Comparison of ENCODE assay signal across 1 cellular context in the genomic region with DNA sequence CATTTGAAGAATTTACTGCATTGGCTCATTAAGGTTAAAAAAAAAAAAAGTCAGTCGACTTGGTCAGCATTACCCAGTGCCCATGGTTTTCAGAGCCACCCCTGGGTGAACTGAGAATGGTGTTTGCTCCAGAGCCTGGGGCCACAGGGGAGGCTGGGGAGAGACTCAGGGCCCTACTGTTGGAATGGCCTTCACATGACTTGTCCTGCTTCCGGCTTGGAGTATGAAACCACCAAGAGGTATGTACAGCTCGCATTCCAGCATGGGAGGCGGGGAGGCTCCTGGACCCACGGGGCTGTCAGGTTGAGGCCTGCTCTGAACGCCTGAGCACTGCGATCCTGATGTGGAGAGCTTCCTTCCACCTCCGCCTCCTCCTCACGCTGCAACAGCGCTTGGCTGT.
TF ChIP-seq lines count a peak whose summit lies in the region.

No MANE protein-coding gene starts in this region.

TF ChIP-seq in HepG2, 621 proteins besides CTCF, POLR2A, EP300 and RAD21 (continued from another document and continues in another):
- TF ChIP-seq KMT2B (CRISPR knock-in tag; IDR thresholded peaks at IDR 0.05) (no peak), ZBTB26 (CRISPR knock-in tag; IDR thresholded peaks at IDR 0.05; ENCODE audit: borderline replicate concordance) (peak; percentile 76; the same call in 1 of the 2 replicates), KLF16 (CRISPR knock-in tag; IDR thresholded peaks at IDR 0.05) (0 out of 4 replicates have a peak, but pooled peaks of 1 of the 2 experiments have one; percentile 34), BHLHE40 (IDR thresholded peaks at IDR 0.05; ENCODE audit: low read length) (no peak), SMC3 (IDR thresholded peaks at IDR 0.05; ENCODE audit: low read length) (no peak), PAWR (CRISPR knock-in tag; IDR thresholded peaks at IDR 0.05; ENCODE audit: borderline replicate concordance) (no peak), ZNF83 (CRISPR knock-in tag; IDR thresholded peaks at IDR 0.05; ENCODE audit: borderline replicate concordance) (no peak), ZNF235 (CRISPR knock-in tag; IDR thresholded peaks at IDR 0.05; ENCODE audit: borderline replicate concordance) (no peak), ZNF580 (CRISPR knock-in tag; IDR thresholded peaks at IDR 0.05; ENCODE audit: borderline replicate concordance, low read depth) (no peak), TBP (CRISPR knock-in tag; IDR thresholded peaks at IDR 0.05) (no peak), ZNF790 (CRISPR knock-in tag; IDR thresholded peaks at IDR 0.05; ENCODE audit: borderline replicate concordance) (no peak), PRPF4 (IDR thresholded peaks at IDR 0.05; ENCODE audit: low read depth, low read length, poor library complexity, severe bottlenecking) (no peak), ZNF17 (CRISPR knock-in tag; IDR thresholded peaks at IDR 0.05) (no peak), HNRNPUL1 (IDR thresholded peaks at IDR 0.05; ENCODE audit: low read depth, low read length) (no peak), ZNF207 (IDR thresholded peaks at IDR 0.05; ENCODE audit: borderline replicate concordance) (no peak), ZNF10 (CRISPR knock-in tag; IDR thresholded peaks at IDR 0.05; ENCODE audit: borderline replicate concordance, low read depth) (no peak), RBM39 (IDR thresholded peaks at IDR 0.05; ENCODE audit: low read depth, low read length, poor library complexity, severe bottlenecking) (no peak), ZNF713 (CRISPR knock-in tag; IDR thresholded peaks at IDR 0.05) (no peak), ZNF674 (CRISPR knock-in tag; IDR thresholded peaks at IDR 0.05; ENCODE audit: low read depth) (no peak), GABPA (IDR thresholded peaks at IDR 0.05; ENCODE audit: low read depth, low read length) (no peak), GABPA (CRISPR knock-in tag; IDR thresholded peaks at IDR 0.05; ENCODE audit: low read depth) (peak; percentile 79), CC2D1A (CRISPR knock-in tag; IDR thresholded peaks at IDR 0.05) (no peak), TFDP1 (CRISPR knock-in tag; IDR thresholded peaks at IDR 0.05; ENCODE audit: borderline replicate concordance) (peak; percentile 66; the same call in 1 of the 2 replicates), STAG1 (CRISPR knock-in tag; IDR thresholded peaks at IDR 0.05) (peak; percentile 18), ZGPAT (CRISPR knock-in tag; IDR thresholded peaks at IDR 0.05) (peak; percentile 69; the same call in 1 of the 2 replicates), ZNF138 (CRISPR knock-in tag; IDR thresholded peaks at IDR 0.05; ENCODE audit: low read depth) (no peak), NFE2L2 (IDR thresholded peaks at IDR 0.05; ENCODE audit: low read length) (no peak), GABPB1 (CRISPR knock-in tag; IDR thresholded peaks at IDR 0.05) (peak; percentile 78), SP5 (CRISPR knock-in tag; IDR thresholded peaks at IDR 0.05; ENCODE audit: borderline replicate concordance, low read depth) (peak; percentile 56; the same call in 1 of the 2 replicates), MIER3 (CRISPR knock-in tag; IDR thresholded peaks at IDR 0.05; ENCODE audit: borderline replicate concordance) (peak; percentile 60; the same call in 1 of the 2 replicates), ZBTB1 (CRISPR knock-in tag; IDR thresholded peaks at IDR 0.05; ENCODE audit: borderline replicate concordance) (no peak), E2F5 (CRISPR knock-in tag; conservative IDR thresholded peaks at IDR 0.05) (no peak), IRX3 (CRISPR knock-in tag; IDR thresholded peaks at IDR 0.05; ENCODE audit: borderline replicate concordance, low read depth) (no peak), SMAD3 (CRISPR knock-in tag; IDR thresholded peaks at IDR 0.05) (0 out of 2 replicates have a peak, but pooled peaks have one; percentile 49), ZNF343 (CRISPR knock-in tag; IDR thresholded peaks at IDR 0.05) (no peak), ZNF350 (CRISPR knock-in tag; IDR thresholded peaks at IDR 0.05; ENCODE audit: borderline replicate concordance, low read depth) (no peak), KDM4B (CRISPR knock-in tag; IDR thresholded peaks at IDR 0.05) (no peak), ZKSCAN8 (CRISPR knock-in tag; IDR thresholded peaks at IDR 0.05; ENCODE audit: borderline replicate concordance) (peak; percentile 90; the same call in 1 of the 2 replicates), ZNF768 (CRISPR knock-in tag; IDR thresholded peaks at IDR 0.05) (peak; percentile 28; the same call in 1 of the 2 replicates), ZNF781 (CRISPR knock-in tag; IDR thresholded peaks at IDR 0.05; ENCODE audit: borderline replicate concordance, not compliant biosample characterization) (no peak)
- TF ChIP-seq, protein P1, sequence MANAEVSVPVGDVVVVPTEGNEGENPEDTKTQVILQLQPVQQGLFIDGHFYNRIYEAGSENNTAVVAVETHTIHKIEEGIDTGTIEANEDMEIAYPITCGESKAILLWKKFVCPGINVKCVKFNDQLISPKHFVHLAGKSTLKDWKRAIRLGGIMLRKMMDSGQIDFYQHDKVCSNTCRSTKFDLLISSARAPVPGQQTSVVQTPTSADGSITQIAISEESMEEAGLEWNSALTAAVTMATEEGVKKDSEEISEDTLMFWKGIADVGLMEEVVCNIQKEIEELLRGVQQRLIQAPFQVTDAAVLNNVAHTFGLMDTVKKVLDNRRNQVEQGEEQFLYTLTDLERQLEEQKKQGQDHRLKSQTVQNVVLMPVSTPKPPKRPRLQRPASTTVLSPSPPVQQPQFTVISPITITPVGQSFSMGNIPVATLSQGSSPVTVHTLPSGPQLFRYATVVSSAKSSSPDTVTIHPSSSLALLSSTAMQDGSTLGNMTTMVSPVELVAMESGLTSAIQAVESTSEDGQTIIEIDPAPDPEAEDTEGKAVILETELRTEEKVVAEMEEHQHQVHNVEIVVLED (CRISPR knock-in tag; IDR thresholded peaks at IDR 0.05; ENCODE audit: borderline replicate concordance), result peak; percentile 15; the same call in 1 of the 2 replicates
- TF ChIP-seq, protein P2, sequence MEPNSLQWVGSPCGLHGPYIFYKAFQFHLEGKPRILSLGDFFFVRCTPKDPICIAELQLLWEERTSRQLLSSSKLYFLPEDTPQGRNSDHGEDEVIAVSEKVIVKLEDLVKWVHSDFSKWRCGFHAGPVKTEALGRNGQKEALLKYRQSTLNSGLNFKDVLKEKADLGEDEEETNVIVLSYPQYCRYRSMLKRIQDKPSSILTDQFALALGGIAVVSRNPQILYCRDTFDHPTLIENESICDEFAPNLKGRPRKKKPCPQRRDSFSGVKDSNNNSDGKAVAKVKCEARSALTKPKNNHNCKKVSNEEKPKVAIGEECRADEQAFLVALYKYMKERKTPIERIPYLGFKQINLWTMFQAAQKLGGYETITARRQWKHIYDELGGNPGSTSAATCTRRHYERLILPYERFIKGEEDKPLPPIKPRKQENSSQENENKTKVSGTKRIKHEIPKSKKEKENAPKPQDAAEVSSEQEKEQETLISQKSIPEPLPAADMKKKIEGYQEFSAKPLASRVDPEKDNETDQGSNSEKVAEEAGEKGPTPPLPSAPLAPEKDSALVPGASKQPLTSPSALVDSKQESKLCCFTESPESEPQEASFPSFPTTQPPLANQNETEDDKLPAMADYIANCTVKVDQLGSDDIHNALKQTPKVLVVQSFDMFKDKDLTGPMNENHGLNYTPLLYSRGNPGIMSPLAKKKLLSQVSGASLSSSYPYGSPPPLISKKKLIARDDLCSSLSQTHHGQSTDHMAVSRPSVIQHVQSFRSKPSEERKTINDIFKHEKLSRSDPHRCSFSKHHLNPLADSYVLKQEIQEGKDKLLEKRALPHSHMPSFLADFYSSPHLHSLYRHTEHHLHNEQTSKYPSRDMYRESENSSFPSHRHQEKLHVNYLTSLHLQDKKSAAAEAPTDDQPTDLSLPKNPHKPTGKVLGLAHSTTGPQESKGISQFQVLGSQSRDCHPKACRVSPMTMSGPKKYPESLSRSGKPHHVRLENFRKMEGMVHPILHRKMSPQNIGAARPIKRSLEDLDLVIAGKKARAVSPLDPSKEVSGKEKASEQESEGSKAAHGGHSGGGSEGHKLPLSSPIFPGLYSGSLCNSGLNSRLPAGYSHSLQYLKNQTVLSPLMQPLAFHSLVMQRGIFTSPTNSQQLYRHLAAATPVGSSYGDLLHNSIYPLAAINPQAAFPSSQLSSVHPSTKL (CRISPR knock-in tag; IDR thresholded peaks at IDR 0.05), result peak; percentile 83
- TF ChIP-seq, protein P3, sequence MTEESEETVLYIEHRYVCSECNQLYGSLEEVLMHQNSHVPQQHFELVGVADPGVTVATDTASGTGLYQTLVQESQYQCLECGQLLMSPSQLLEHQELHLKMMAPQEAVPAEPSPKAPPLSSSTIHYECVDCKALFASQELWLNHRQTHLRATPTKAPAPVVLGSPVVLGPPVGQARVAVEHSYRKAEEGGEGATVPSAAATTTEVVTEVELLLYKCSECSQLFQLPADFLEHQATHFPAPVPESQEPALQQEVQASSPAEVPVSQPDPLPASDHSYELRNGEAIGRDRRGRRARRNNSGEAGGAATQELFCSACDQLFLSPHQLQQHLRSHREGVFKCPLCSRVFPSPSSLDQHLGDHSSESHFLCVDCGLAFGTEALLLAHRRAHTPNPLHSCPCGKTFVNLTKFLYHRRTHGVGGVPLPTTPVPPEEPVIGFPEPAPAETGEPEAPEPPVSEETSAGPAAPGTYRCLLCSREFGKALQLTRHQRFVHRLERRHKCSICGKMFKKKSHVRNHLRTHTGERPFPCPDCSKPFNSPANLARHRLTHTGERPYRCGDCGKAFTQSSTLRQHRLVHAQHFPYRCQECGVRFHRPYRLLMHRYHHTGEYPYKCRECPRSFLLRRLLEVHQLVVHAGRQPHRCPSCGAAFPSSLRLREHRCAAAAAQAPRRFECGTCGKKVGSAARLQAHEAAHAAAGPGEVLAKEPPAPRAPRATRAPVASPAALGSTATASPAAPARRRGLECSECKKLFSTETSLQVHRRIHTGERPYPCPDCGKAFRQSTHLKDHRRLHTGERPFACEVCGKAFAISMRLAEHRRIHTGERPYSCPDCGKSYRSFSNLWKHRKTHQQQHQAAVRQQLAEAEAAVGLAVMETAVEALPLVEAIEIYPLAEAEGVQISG (CRISPR knock-in tag; IDR thresholded peaks at IDR 0.05), result no peak
- TF ChIP-seq, protein P4, sequence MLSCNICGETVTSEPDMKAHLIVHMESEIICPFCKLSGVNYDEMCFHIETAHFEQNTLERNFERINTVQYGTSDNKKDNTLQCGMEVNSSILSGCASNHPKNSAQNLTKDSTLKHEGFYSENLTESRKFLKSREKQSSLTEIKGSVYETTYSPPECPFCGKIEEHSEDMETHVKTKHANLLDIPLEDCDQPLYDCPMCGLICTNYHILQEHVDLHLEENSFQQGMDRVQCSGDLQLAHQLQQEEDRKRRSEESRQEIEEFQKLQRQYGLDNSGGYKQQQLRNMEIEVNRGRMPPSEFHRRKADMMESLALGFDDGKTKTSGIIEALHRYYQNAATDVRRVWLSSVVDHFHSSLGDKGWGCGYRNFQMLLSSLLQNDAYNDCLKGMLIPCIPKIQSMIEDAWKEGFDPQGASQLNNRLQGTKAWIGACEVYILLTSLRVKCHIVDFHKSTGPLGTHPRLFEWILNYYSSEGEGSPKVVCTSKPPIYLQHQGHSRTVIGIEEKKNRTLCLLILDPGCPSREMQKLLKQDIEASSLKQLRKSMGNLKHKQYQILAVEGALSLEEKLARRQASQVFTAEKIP (CRISPR knock-in tag; IDR thresholded peaks at IDR 0.05; ENCODE audit: borderline replicate concordance), result no peak
